12 cellular contexts compared by ENCODE assay signal in the genomic region with DNA sequence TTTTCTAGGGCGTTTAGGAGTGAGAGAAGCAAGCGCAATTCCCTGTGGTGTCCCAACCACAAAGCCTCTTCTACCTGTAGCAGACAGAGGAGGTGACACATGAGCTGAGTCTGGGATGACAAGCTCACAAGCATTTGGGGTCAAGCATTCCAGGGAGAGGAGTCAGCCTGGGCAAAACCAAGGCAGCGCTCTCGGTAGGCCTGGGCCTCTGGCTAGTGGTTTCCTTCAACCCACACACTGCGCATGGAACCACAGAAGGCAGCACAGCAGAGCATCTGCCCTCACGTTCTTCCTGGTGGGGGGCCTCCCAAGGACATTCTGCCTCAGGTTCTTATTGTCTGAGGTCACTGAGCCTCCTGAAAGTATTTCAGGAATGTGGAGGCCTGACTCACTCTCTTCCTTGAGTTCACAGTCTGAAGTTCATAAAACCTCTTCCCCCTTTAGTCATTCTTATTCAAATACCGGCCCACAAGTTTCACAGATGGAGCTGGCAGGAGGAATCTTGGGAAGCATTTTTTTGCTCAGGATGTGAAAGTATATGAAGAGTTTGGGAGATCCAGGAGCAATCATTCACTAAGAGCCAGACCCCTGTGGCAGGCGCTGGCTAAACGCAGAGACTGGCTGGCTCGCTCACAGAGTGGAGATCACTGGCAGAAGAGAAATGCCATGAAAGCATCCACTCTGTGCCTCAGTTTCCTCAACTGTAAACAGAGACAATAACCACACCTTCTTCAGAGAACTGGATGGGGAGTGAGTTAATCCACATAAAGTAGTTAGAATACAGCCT. TPM values are rescaled to one million over a fixed set of nuclear protein-coding genes. Genes with fewer than 3 reads are reported as not detected.
DNase-seq lines count a peak whose midpoint lies in the region; ATAC-seq, FAIRE-seq and TF ChIP-seq lines count a peak whose summit lies in the region.
"Had no signal": no experiment of that assay in that cellular context is flagged by ENCODE, and none has a peak within 500 bp of the region (broad histone marks: within the 10 kb centered on the region; RNA-seq: fewer than 3 reads in every experiment).

No MANE protein-coding gene starts in this region.

- POLR2A ChIA-PET in activated CD8-positive, alpha-beta T cell treated with anti-CD3 and anti-CD28 coated beads, Interleukin-2, amount 10 ng/mL, durations not matched to agents 7 days and 5 days (lab: Charles Lee): no interaction called here

- peaks cover 88% of the 10 kb centered on the region for H3K4me1 Mint-ChIP-seq in Calu3 (ENCODE audit: low read depth, unreplicated experiment)
- H3K4me1 Mint-ChIP-seq in mesothelial cell of epicardium: peaks cover 25% of the 10 kb centered on the region
- no peaks in the 10 kb centered on the region for H3K4me1 Mint-ChIP-seq in activated T-cell treated with anti-CD3 and anti-CD28 coated beads, Interleukin-2, amount 50 U/mL, for 4 hours (ENCODE audit: low read depth)
- H3K4me1 Mint-ChIP-seq in activated CD8-positive, alpha-beta T cell treated with anti-CD3 and anti-CD28 coated beads, Interleukin-2, amount 10 ng/mL, durations not matched to agents 7 days and 5 days (ENCODE audit: low read depth): no peaks in the 10 kb centered on the region
- H3K4me1 Mint-ChIP-seq: stimulated activated memory B cell treated with anti-CD40 and anti-IgM and Interleukin-4, amounts not matched to agents 10 μg/mL and 1 μg/mL and 100 μg/mL, for 72 hours had no signal

- H3K4me3 Mint-ChIP-seq in Calu3 (ENCODE audit: low read depth, unreplicated experiment): peak overlapping the region; percentile 40
- H3K4me3 Mint-ChIP-seq in mesothelial cell of epicardium: no peak overlapping the region
- no peak overlapping the region for H3K4me3 Mint-ChIP-seq in activated T-cell treated with anti-CD3 and anti-CD28 coated beads, Interleukin-2, amount 50 U/mL, for 4 hours
- no peak overlapping the region for H3K4me3 Mint-ChIP-seq in activated CD8-positive, alpha-beta T cell treated with anti-CD3 and anti-CD28 coated beads, Interleukin-2, amount 10 ng/mL, durations not matched to agents 7 days and 5 days
- H3K4me3 Mint-ChIP-seq: activated naive CD8-positive, alpha-beta T cell; naive B cell; stimulated activated memory B cell treated with anti-CD40 and anti-IgM and Interleukin-4, amounts not matched to agents 10 μg/mL and 1 μg/mL and 100 μg/mL, for 72 hours had no signal

- H3K27me3 Mint-ChIP-seq in Calu3 (ENCODE audit: unreplicated experiment): no peaks in the 10 kb centered on the region
- H3K27me3 Mint-ChIP-seq in mesothelial cell of epicardium (ENCODE audit: low read depth): no peaks in the 10 kb centered on the region
- no peaks in the 10 kb centered on the region for H3K27me3 Mint-ChIP-seq in activated T-cell treated with anti-CD3 and anti-CD28 coated beads, Interleukin-2, amount 50 U/mL, for 4 hours (ENCODE audit: low read depth)
- H3K27me3 Mint-ChIP-seq in activated CD8-positive, alpha-beta T cell treated with anti-CD3 and anti-CD28 coated beads, Interleukin-2, amount 10 ng/mL, durations not matched to agents 7 days and 5 days (ENCODE audit: low read depth): no peaks in the 10 kb centered on the region
- H3K27me3 Mint-ChIP-seq: activated naive CD8-positive, alpha-beta T cell; naive B cell; stimulated activated memory B cell treated with anti-CD40 and anti-IgM and Interleukin-4, amounts not matched to agents 10 μg/mL and 1 μg/mL and 100 μg/mL, for 72 hours had no signal

- DNase-seq in Calu3: peak; percentile 89
- DNase-seq in NCI-H460 (ENCODE audit: extremely low read depth, low read depth): peak; percentile 47
- DNase-seq in mesothelial cell of epicardium (ENCODE audit: low spot score in 2 of 2, unreplicated experiment in 2 of 2): no peak
- DNase-seq in GM20000 (ENCODE audit: low spot score): no peak
- no peak for DNase-seq in activated T-cell treated with anti-CD3 and anti-CD28 coated beads, Interleukin-2, amount 50 U/mL, for 4 hours
- DNase-seq in putamen (ENCODE audit: low spot score): no peak
- no peak for DNase-seq in activated CD8-positive, alpha-beta T cell treated with anti-CD3 and anti-CD28 coated beads, Interleukin-2, amount 10 ng/mL, durations not matched to agents 7 days and 5 days
- DNase-seq: naive B cell had no signal

- peak overlapping the region; percentile 88 for H3K27ac Mint-ChIP-seq in Calu3 (ENCODE audit: unreplicated experiment)
- peak overlapping the region; percentile 37 for H3K27ac Mint-ChIP-seq in mesothelial cell of epicardium
- no peak overlapping the region for H3K27ac Mint-ChIP-seq in activated CD8-positive, alpha-beta T cell treated with anti-CD3 and anti-CD28 coated beads, Interleukin-2, amount 10 ng/mL, durations not matched to agents 7 days and 5 days
- H3K27ac Mint-ChIP-seq: activated naive CD8-positive, alpha-beta T cell; stimulated activated memory B cell treated with anti-CD40 and anti-IgM and Interleukin-4, amounts not matched to agents 10 μg/mL and 1 μg/mL and 100 μg/mL, for 72 hours had no signal

- H3K36me3 Mint-ChIP-seq in Calu3 (ENCODE audit: insufficient read depth, unreplicated experiment): peaks cover 41% of the 10 kb centered on the region
- H3K36me3 Mint-ChIP-seq in mesothelial cell of epicardium: no peaks in the 10 kb centered on the region
- peaks cover 3% of the 10 kb centered on the region for H3K36me3 Mint-ChIP-seq in activated T-cell treated with anti-CD3 and anti-CD28 coated beads, Interleukin-2, amount 50 U/mL, for 4 hours (ENCODE audit: insufficient read depth)
- no peaks in the 10 kb centered on the region for H3K36me3 Mint-ChIP-seq in activated CD8-positive, alpha-beta T cell treated with anti-CD3 and anti-CD28 coated beads, Interleukin-2, amount 10 ng/mL, durations not matched to agents 7 days and 5 days (ENCODE audit: low read depth)
- H3K36me3 Mint-ChIP-seq: naive B cell had no signal

- no TSS peak for BruUV-seq in Calu3 (replicated peaks; lab: Mats Ljungman, UMichigan)

- TF ChIP-seq CTCF in Calu3 (IDR thresholded peaks at IDR 0.05; ENCODE audit: unreplicated experiment): no peak
- no peak for TF ChIP-seq CTCF in mesothelial cell of epicardium (IDR thresholded peaks at IDR 0.05; ENCODE audit: unreplicated experiment)
- no peak for TF ChIP-seq CTCF in GM20000 (IDR thresholded peaks at IDR 0.05; ENCODE audit: extremely low read depth, missing control alignments)

- CTCF ChIA-PET in Calu3 (lab: Charles Lee): interaction anchor here (0.5 to 3.1 kb wide), 13 partner anchors 22 to 1537 kb away, joined by 3 to 39 read pairs (median 5); partner anchors contain the start of genes CCN1 and ZNHIT6
- CTCF ChIA-PET in activated CD8-positive, alpha-beta T cell treated with anti-CD3 and anti-CD28 coated beads, Interleukin-2, amount 10 ng/mL, durations not matched to agents 7 days and 5 days (lab: Charles Lee): interaction anchor here (1.1 kb wide), 1 partner anchor 26 kb away, joined by 4 read pairs; the partner anchor contains the start of gene CCN1

- intact Hi-C loops in Calu3 (cut with micrococcal nuclease; ENCODE audit: unreplicated experiment): loop anchor here (2.0 to 5.0 kb wide), 3 partner anchors 23 to 243 kb away; partner anchors contain the start of gene ZNHIT6

- peak; percentile 58 for FAIRE-seq in endometrium (lab: Jason Lieb, UNC)

- no peak for ATAC-seq in activated T-cell treated with anti-CD3 and anti-CD28 coated beads, Interleukin-2, amount 50 U/mL, for 4 hours
- ATAC-seq in activated CD8-positive, alpha-beta T cell treated with anti-CD3 and anti-CD28 coated beads, Interleukin-2, amount 10 ng/mL, durations not matched to agents 7 days and 5 days: no peak
- ATAC-seq: stimulated activated memory B cell treated with anti-CD40 and anti-IgM and Interleukin-4, amounts not matched to agents 10 μg/mL and 1 μg/mL and 100 μg/mL, for 72 hours had no signal

- H3K9me3 Mint-ChIP-seq in Calu3 (ENCODE audit: low read depth, unreplicated experiment): peaks cover 4% of the 10 kb centered on the region
- no peaks in the 10 kb centered on the region for H3K9me3 Mint-ChIP-seq in mesothelial cell of epicardium
- H3K9me3 Mint-ChIP-seq in activated T-cell treated with anti-CD3 and anti-CD28 coated beads, Interleukin-2, amount 50 U/mL, for 4 hours: no peaks in the 10 kb centered on the region
- H3K9me3 Mint-ChIP-seq in activated CD8-positive, alpha-beta T cell treated with anti-CD3 and anti-CD28 coated beads, Interleukin-2, amount 10 ng/mL, durations not matched to agents 7 days and 5 days (ENCODE audit: insufficient read depth): no peaks in the 10 kb centered on the region
- H3K9me3 Mint-ChIP-seq: naive B cell; stimulated activated memory B cell treated with anti-CD40 and anti-IgM and Interleukin-4, amounts not matched to agents 10 μg/mL and 1 μg/mL and 100 μg/mL, for 72 hours had no signal

RNA-seq across cellular contexts. Expression of gene CCN1, which starts 26.8 kb away (rescaled TPM):
- 148 and 210 TPM in 2 replicates for total RNA-seq in Calu3 (2022)
- 5.3 and 5.7 TPM in 2 replicates for total RNA-seq in NCI-H460 (2014; rRNA removed; shearing (Covaris generic))
- 17.2 and 21.6 TPM in 2 replicates for polyA plus RNA-seq in NCI-H460 (2014; cell fraction: nucleus; rRNA removed)
- total RNA-seq in mesothelial cell of epicardium: 731 to 797 TPM (median 760 TPM) in 3 replicates
- total RNA-seq in activated T-cell treated with anti-CD3 and anti-CD28 coated beads, Interleukin-2, amount 50 U/mL, for 4 hours: under 1 TPM; 0.43 to 0.65 (median 0.61) TPM
- not detected for total RNA-seq in activated CD8-positive, alpha-beta T cell treated with anti-CD3 and anti-CD28 coated beads, Interleukin-2, amount 10 ng/mL, durations not matched to agents 7 days and 5 days
- total RNA-seq: T-helper 2 cell treated with Interferon-gamma antibody and Interleukin-4, amounts not matched to agents 100 ng/mL and 5 ng/mL, for 36 hours had no signal

Comparison
In these comparisons a context has a peak if more than half of its experiments do, and no peak if none do; other contexts are left out.
1. DNase-seq: peak in Calu3 (single experiment) and NCI-H460 (single experiment); none in mesothelial cell of epicardium (0 of 2), GM20000 (single experiment), activated T-cell treated with anti-CD3 and anti-CD28 coated beads, Interleukin-2, amount 50 U/mL, for 4 hours (single experiment), putamen (single experiment) and activated CD8-positive, alpha-beta T cell treated with anti-CD3 and anti-CD28 coated beads, Interleukin-2, amount 10 ng/mL, durations not matched to agents 7 days and 5 days (single experiment).
2. RNA of gene CCN1, which starts 26.8 kb away (total RNA-seq): 731 to 797 TPM in mesothelial cell of epicardium and 148 to 210 TPM in Calu3; 5.3 to 5.7 TPM in NCI-H460, 0.43 to 0.65 TPM in activated T-cell treated with anti-CD3 and anti-CD28 coated beads, Interleukin-2, amount 50 U/mL, for 4 hours and not detected in activated CD8-positive, alpha-beta T cell treated with anti-CD3 and anti-CD28 coated beads, Interleukin-2, amount 10 ng/mL, durations not matched to agents 7 days and 5 days; every median in the first group is over 10 times any median in the second.